ENCODE assay signal across 1 cellular context in genomic region chr20:23167436-23167835, GRCh38.
TF ChIP-seq lines count a peak whose summit lies in the region.

No MANE protein-coding gene starts in this region.

TF ChIP-seq in HepG2, 621 proteins besides CTCF, POLR2A, EP300 and RAD21 (continued from another document):
- TF ChIP-seq ZBTB40 (IDR thresholded peaks at IDR 0.05) (no peak), ZBTB40 (CRISPR knock-in tag; IDR thresholded peaks at IDR 0.05) (no peak), ZNF34 (CRISPR knock-in tag; IDR thresholded peaks at IDR 0.05; ENCODE audit: borderline replicate concordance) (no peak), NFRKB (IDR thresholded peaks at IDR 0.05) (no peak), PHF21A (CRISPR knock-in tag; IDR thresholded peaks at IDR 0.05) (no peak), WIZ (CRISPR knock-in tag; IDR thresholded peaks at IDR 0.05) (no peak), SIX4 (CRISPR knock-in tag; IDR thresholded peaks at IDR 0.05) (no peak), ZNF317 (CRISPR knock-in tag; IDR thresholded peaks at IDR 0.05) (no peak), ZBED4 (CRISPR knock-in tag; IDR thresholded peaks at IDR 0.05; ENCODE audit: borderline replicate concordance) (no peak), ZSCAN29 (CRISPR knock-in tag; conservative IDR thresholded peaks at IDR 0.05) (no peak), ZNF782 (CRISPR knock-in tag; IDR thresholded peaks at IDR 0.05; ENCODE audit: borderline replicate concordance) (no peak), ATF3 (CRISPR knock-in tag; IDR thresholded peaks at IDR 0.05) (no peak)
TF ChIP-seq in HepG2: peak in this region for 0.
